8 cellular contexts compared by ENCODE assay signal in the genomic region with DNA sequence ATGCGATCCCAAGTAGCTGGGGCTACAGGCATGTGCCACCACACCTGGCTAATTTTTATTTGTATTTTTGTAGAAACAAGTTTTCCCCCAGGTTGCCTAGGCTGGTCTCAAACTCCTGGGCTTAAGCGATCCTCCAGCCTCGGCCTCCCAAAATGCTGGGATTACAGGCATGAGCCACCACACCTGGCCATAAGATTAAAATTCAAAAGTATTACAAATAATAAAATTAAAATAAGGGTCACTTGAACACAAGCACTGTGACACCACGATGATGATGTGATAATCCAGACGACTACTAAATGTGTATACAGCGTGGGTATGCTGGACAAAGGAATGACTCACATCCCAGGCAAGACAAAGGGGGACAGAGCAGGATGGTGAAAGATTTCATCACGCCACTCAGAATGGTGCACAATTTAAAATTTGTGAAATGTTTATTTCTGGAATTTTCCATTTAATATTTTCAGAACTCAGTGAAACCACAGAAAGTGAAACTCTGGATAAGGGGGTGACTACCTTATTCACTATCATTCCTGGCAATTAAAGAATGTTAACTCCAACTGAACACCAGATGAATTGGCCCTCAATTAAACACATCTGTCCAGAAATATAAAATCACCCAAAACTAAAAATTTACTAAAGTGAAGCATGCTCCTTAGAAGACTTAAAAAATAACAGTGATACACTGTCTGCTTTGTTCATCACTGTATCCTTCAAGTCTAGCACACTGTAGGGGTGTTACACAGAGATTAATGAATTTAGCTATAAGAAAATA. TPM values are rescaled to one million over a fixed set of nuclear protein-coding genes. Genes with fewer than 3 reads are reported as not detected.
DNase-seq lines count a peak whose midpoint lies in the region; ATAC-seq, FAIRE-seq and TF ChIP-seq lines count a peak whose summit lies in the region.

No MANE protein-coding gene starts in this region.

- H3K4me3 ChIP-seq in AG10803 (ENCODE audit: low read length) (no peak overlapping the region), keratinocyte (ENCODE audit: control insufficient read depth in 2 of 3, extremely low read depth in 1 of 3, insufficient read depth in 2 of 3, low read depth in 1 of 3, low read length in 3 of 3) (peak overlapping the region in 1 of 3 experiments; percentile 19), suprapubic skin (no peak overlapping the region)
- H3K4me3 ChIP-seq in CD8-positive, alpha-beta T cell (ENCODE audit: low read depth, low read length): no peak overlapping the region

- no peak overlapping the region for H3K4me3 Mint-ChIP-seq in activated naive CD8-positive, alpha-beta T cell treated with anti-CD3 and anti-CD28 coated beads, Interleukin-2, amount 50 U/mL, for 24 hours
- no peak overlapping the region for H3K4me3 Mint-ChIP-seq in CD8-positive, alpha-beta T cell

- no peaks in the 10 kb centered on the region for H4K20me1 ChIP-seq in keratinocyte (ENCODE audit: control insufficient read depth, extremely low read depth, insufficient read depth, low read length)

- peaks cover 81% of the 10 kb centered on the region for H3K4me1 Mint-ChIP-seq in activated naive CD8-positive, alpha-beta T cell treated with anti-CD3 and anti-CD28 coated beads, Interleukin-2, amount 50 U/mL, for 24 hours
- H3K4me1 Mint-ChIP-seq in CD8-positive, alpha-beta T cell (ENCODE audit: low read depth): peaks cover 54% of the 10 kb centered on the region

- peak overlapping the region; percentile 68 for H3K4me2 ChIP-seq in keratinocyte (ENCODE audit: control insufficient read depth, extremely low read depth, insufficient read depth, low read depth, low read length)

- H3K36me3 ChIP-seq in keratinocyte (ENCODE audit: control insufficient read depth in 2 of 2, extremely low read depth in 1 of 2, insufficient read depth in 2 of 2, low read length in 2 of 2): no peaks in the 10 kb centered on the region
- no peaks in the 10 kb centered on the region for H3K36me3 ChIP-seq in CD8-positive, alpha-beta T cell (ENCODE audit: insufficient read depth, low read length)
- H3K36me3 ChIP-seq in suprapubic skin: no peaks in the 10 kb centered on the region

- H3K27ac ChIP-seq in keratinocyte (ENCODE audit: control insufficient read depth, insufficient read depth, low read length): peak overlapping the region; percentile 71
- H3K27ac ChIP-seq in CD8-positive, alpha-beta T cell (ENCODE audit: low read depth, low read length): no peak overlapping the region
- H3K27ac ChIP-seq in suprapubic skin: no peak overlapping the region

- peak overlapping the region; percentile 58 for H3K9ac ChIP-seq in keratinocyte (ENCODE audit: control insufficient read depth, extremely low read depth, insufficient read depth, low read length)

- peaks cover 93% of the 10 kb centered on the region for H3K79me2 ChIP-seq in keratinocyte (ENCODE audit: control insufficient read depth, insufficient read depth, low read length)

- WGBS in suprapubic skin: 67% methylated on average over 7 of the region's 7 CpGs

- no peak for TF ChIP-seq POLR2A in suprapubic skin (IDR thresholded peaks at IDR 0.05)

- no peak for TF ChIP-seq EP300 in suprapubic skin (IDR thresholded peaks at IDR 0.05)

- peak overlapping the region; percentile 60 for H3K27ac Mint-ChIP-seq in activated naive CD8-positive, alpha-beta T cell treated with anti-CD3 and anti-CD28 coated beads, Interleukin-2, amount 50 U/mL, for 24 hours
- no peak overlapping the region for H3K27ac Mint-ChIP-seq in CD8-positive, alpha-beta T cell

- CTCF ChIA-PET in CD8-positive, alpha-beta T cell (lab: Charles Lee): interaction anchor here (1.5 kb wide), 1 partner anchor 16 kb away, joined by 4 read pairs; no protein-coding TSS in a partner anchor

- POLR2A ChIA-PET in CD8-positive, alpha-beta T cell (lab: Charles Lee): no interaction called here

- H3K27me3 ChIP-seq in keratinocyte (ENCODE audit: control insufficient read depth, extremely low read depth, insufficient read depth, low read length) (no peaks in the 10 kb centered on the region), suprapubic skin (no peaks in the 10 kb centered on the region)
- no peaks in the 10 kb centered on the region for H3K27me3 ChIP-seq in CD8-positive, alpha-beta T cell (ENCODE audit: insufficient read depth, low read length)

- peaks cover 42% of the 10 kb centered on the region for H3K4me1 ChIP-seq in keratinocyte (ENCODE audit: control insufficient read depth, extremely low read depth, insufficient read depth, low read length)
- peaks cover 7% of the 10 kb centered on the region for H3K4me1 ChIP-seq in CD8-positive, alpha-beta T cell (ENCODE audit: insufficient read depth, low read length)
- H3K4me1 ChIP-seq in suprapubic skin: peaks cover 44% of the 10 kb centered on the region

- H2AFZ ChIP-seq in keratinocyte (ENCODE audit: control insufficient read depth, low read length): no peak overlapping the region

- H3K36me3 Mint-ChIP-seq in activated naive CD8-positive, alpha-beta T cell treated with anti-CD3 and anti-CD28 coated beads, Interleukin-2, amount 50 U/mL, for 24 hours (ENCODE audit: low read depth): peaks cover 19% of the 10 kb centered on the region
- no peaks in the 10 kb centered on the region for H3K36me3 Mint-ChIP-seq in CD8-positive, alpha-beta T cell

- intact Hi-C loops in CD8-positive, alpha-beta T cell (cut with DNase I, micrococcal nuclease): no loop called here

- no peaks in the 10 kb centered on the region for H3K9me3 Mint-ChIP-seq in activated naive CD8-positive, alpha-beta T cell treated with anti-CD3 and anti-CD28 coated beads, Interleukin-2, amount 50 U/mL, for 24 hours
- H3K9me3 Mint-ChIP-seq in CD8-positive, alpha-beta T cell: no peaks in the 10 kb centered on the region

- TF ChIP-seq CTCF in AG10803 (conservative IDR thresholded peaks at IDR 0.05; ENCODE audit: low read length): no peak
- TF ChIP-seq CTCF in keratinocyte (optimal IDR thresholded peaks at IDR 0.05 in 1 of 3, IDR thresholded peaks at IDR 0.05 in 1 of 3, conservative IDR thresholded peaks at IDR 0.05 in 1 of 3; ENCODE audit: extremely low read depth in 1 of 3, insufficient read depth in 2 of 3, low read length in 3 of 3): no peak
- no peak for TF ChIP-seq CTCF in CD8-positive, alpha-beta T cell (IDR thresholded peaks at IDR 0.05)
- no peak for TF ChIP-seq CTCF in suprapubic skin (IDR thresholded peaks at IDR 0.05)

- peaks cover 6% of the 10 kb centered on the region for H3K9me1 ChIP-seq in keratinocyte (ENCODE audit: control insufficient read depth, extremely low read depth, insufficient read depth, low read length)

- H3K9me3 ChIP-seq in keratinocyte (ENCODE audit: control insufficient read depth, low read depth, low read length): no peaks in the 10 kb centered on the region
- no peaks in the 10 kb centered on the region for H3K9me3 ChIP-seq in CD8-positive, alpha-beta T cell (ENCODE audit: low read length)
- H3K9me3 ChIP-seq in suprapubic skin: no peaks in the 10 kb centered on the region

- H3K27me3 Mint-ChIP-seq in activated naive CD8-positive, alpha-beta T cell treated with anti-CD3 and anti-CD28 coated beads, Interleukin-2, amount 50 U/mL, for 24 hours: no peaks in the 10 kb centered on the region
- H3K27me3 Mint-ChIP-seq in CD8-positive, alpha-beta T cell (ENCODE audit: low read depth): no peaks in the 10 kb centered on the region

- ATAC-seq in activated naive CD8-positive, alpha-beta T cell treated with anti-CD3 and anti-CD28 coated beads, Interleukin-2, amount 50 U/mL, for 24 hours: no peak
- ATAC-seq in CD8-positive, alpha-beta T cell: no peak

- FAIRE-seq in keratinocyte (lab: Jason Lieb, UNC): no peak

- dilution Hi-C loops in keratinocyte (cut with MboI; ENCODE audit: extremely low pct_ligation_motif_present, low sequenced_read_pairs): no loop called here

- peak; percentile 88 for DNase-seq in AG10803 (ENCODE audit: low read depth)
- DNase-seq in HT1080 (ENCODE audit: low read depth): peak; percentile 75
- no peak for DNase-seq in activated naive CD8-positive, alpha-beta T cell treated with anti-CD3 and anti-CD28 coated beads, Interleukin-2, amount 50 U/mL, for 24 hours
- DNase-seq in keratinocyte (ENCODE audit: low read depth, low spot score): no peak
- no peak for DNase-seq in CD8-positive, alpha-beta T cell
- DNase-seq in suprapubic skin (ENCODE audit: low spot score in 2 of 2): no peak
- DNase-seq in NAMALWA (ENCODE audit: low spot score): no peak
- DNase-seq in inferior parietal cortex (ENCODE audit: extremely low spot score): no peak

RNA-seq across cellular contexts. Expression of gene B4GALT5, which starts 13.1 kb away (rescaled TPM):
- 27.1 and 41.7 TPM in 2 replicates for total RNA-seq in HT1080 (2014; rRNA removed; shearing (Covaris generic))
- polyA plus RNA-seq in HT1080 (2015; cell fraction: cytosol; rRNA removed): 42.3 and 52.9 TPM in 2 replicates
- 23.5 and 24.7 TPM in 2 replicates for polyA plus RNA-seq in HT1080 (2015; cell fraction: nucleus; rRNA removed)
- polyA plus RNA-seq in keratinocyte: 20.1 to 27.8 TPM (median 23.5 TPM) in 3 replicates
- 3.7 TPM for polyA plus RNA-seq in keratinocyte (2011; ENCODE audit: low read depth)
- 19.5 and 27.6 TPM in 2 replicates for polyA plus RNA-seq in keratinocyte (2011; cell fraction: cytosol; rRNA removed)
- polyA plus RNA-seq in keratinocyte (2011; cell fraction: nucleus; rRNA removed): 24.8 and 27.3 TPM in 2 replicates
- polyA plus RNA-seq in keratinocyte (2012; ENCODE audit: low replicate concordance): 9.1 and 16.7 TPM in 2 replicates
- polyA minus RNA-seq in keratinocyte: 21.8 to 23.9 TPM (median 23.2 TPM) in 3 replicates
- polyA minus RNA-seq in keratinocyte (2011; cell fraction: cytosol; rRNA and poly(A)+ RNA removed): 21.5 TPM
- 15.6 and 26.1 TPM in 2 replicates for polyA minus RNA-seq in keratinocyte (2011; cell fraction: nucleus; rRNA and poly(A)+ RNA removed)
- total RNA-seq in CD8-positive, alpha-beta T cell: 1 to 10 TPM; 7.8 to 7.9 TPM
- 10 to 100 TPM in 2 of 4 donors, 1 to 10 TPM in 2; 8.8 to 12.7 (median 10.1) TPM for total RNA-seq in suprapubic skin

Comparison
In these comparisons a context has a peak if more than half of its experiments do, and no peak if none do; other contexts are left out.
1. DNase-seq: peak in AG10803 (single experiment) and HT1080 (single experiment); none in activated naive CD8-positive, alpha-beta T cell treated with anti-CD3 and anti-CD28 coated beads, Interleukin-2, amount 50 U/mL, for 24 hours (single experiment), keratinocyte (single experiment), CD8-positive, alpha-beta T cell (0 of 7), suprapubic skin (0 of 2), NAMALWA (single experiment) and inferior parietal cortex (single experiment).